Comparison of ENCODE assay signal across 14 cellular contexts in genomic region chr17:29238133-29238850, GRCh38. TPM values are rescaled to one million over a fixed set of nuclear protein-coding genes. Genes with fewer than 3 reads are reported as not detected.
DNase-seq lines count a peak whose midpoint lies in the region; ATAC-seq and TF ChIP-seq lines count a peak whose summit lies in the region.
"Had no signal": no experiment of that assay in that cellular context is flagged by ENCODE, and none has a peak within 500 bp of the region (broad histone marks: within the 10 kb centered on the region; RNA-seq: fewer than 3 reads in every experiment).

No MANE protein-coding gene starts in this region.

- H3K4me3 ChIP-seq in ACC112 (ENCODE audit: low read depth, low read length) = no peak overlapping the region
- H3K4me3 ChIP-seq in GM23338 = no peak overlapping the region
- H3K4me3 ChIP-seq: gastrocnemius medialis had no signal

- H2AFZ ChIP-seq in ACC112 (ENCODE audit: low read length, unreplicated experiment) (peak overlapping the region; percentile 4), GM23338 (no peak overlapping the region)

- H3K27me3 ChIP-seq in ACC112 (ENCODE audit: insufficient read depth, low read length) = no peaks in the 10 kb centered on the region
- H3K27me3 ChIP-seq in GM23338 (ENCODE audit: insufficient read depth) = no peaks in the 10 kb centered on the region
- H3K27me3 ChIP-seq: gastrocnemius medialis had no signal

- no peaks in the 10 kb centered on the region for H3K9me3 Mint-ChIP-seq in GM23338
- H3K9me3 Mint-ChIP-seq: T-helper 2 cell treated with Interferon-gamma antibody and Interleukin-4, amounts not matched to agents 5 μg/mL and 100 μg/mL, for 36 hours had no signal

- TF ChIP-seq CTCF in GM23338 (conservative IDR thresholded peaks at IDR 0.05; ENCODE audit: low read depth in 2 of 2) = no peak

- no peaks in the 10 kb centered on the region for H3K9me2 ChIP-seq in GM23338 (ENCODE audit: insufficient read depth)

- no peaks in the 10 kb centered on the region for H3F3A ChIP-seq in GM23338 (replicated peaks; ENCODE audit: low read depth)

- peaks cover 33% of the 10 kb centered on the region for H3K4me1 ChIP-seq in ACC112 (ENCODE audit: control insufficient read depth, insufficient read depth, low read length, unreplicated experiment)
- peaks cover 21% of the 10 kb centered on the region for H3K4me1 ChIP-seq in GM23338 (ENCODE audit: insufficient read depth)
- H3K4me1 ChIP-seq: gastrocnemius medialis had no signal

- H3K36me3 ChIP-seq in ACC112 (ENCODE audit: insufficient read depth, low read length) = no peaks in the 10 kb centered on the region
- no peaks in the 10 kb centered on the region for H3K36me3 ChIP-seq in GM23338 (ENCODE audit: insufficient read depth)
- H3K36me3 ChIP-seq: gastrocnemius medialis had no signal

- no peaks in the 10 kb centered on the region for H3K27me3 Mint-ChIP-seq in GM23338 (ENCODE audit: insufficient read depth, low read depth, poor library complexity)

- H3K27ac Mint-ChIP-seq in GM23338 = peak overlapping the region; percentile 26
- H3K27ac Mint-ChIP-seq: T-helper 2 cell treated with Interferon-gamma antibody and Interleukin-4, amounts not matched to agents 5 μg/mL and 100 μg/mL, for 36 hours had no signal

- DNase-seq in GM23338 (ENCODE audit: low spot score) (no peak), amniotic epithelial cell (ENCODE audit: low read depth) (peak; percentile 80), iris pigment epithelial cell (ENCODE audit: low read depth) (peak; percentile 67), NCI-H748 treated with DMSO at 0.1 percent for 48 hours (lab: John Stamatoyannopoulos, UW) (no peak), dermis blood vessel endothelial cell (no peak)
- DNase-seq in activated CD4-positive, alpha-beta T cell treated with anti-CD3 and anti-CD28 coated beads, Interleukin-2, amount 50 U/mL, for 1 hour = no peak
- DNase-seq: NCI-H1930; stimulated activated CD4-positive, alpha-beta T cell treated with anti-CD3 and anti-CD28 coated beads, Interleukin-15, amount 100 ng/mL, for 24 hours had no signal

- no peaks in the 10 kb centered on the region for H4K20me1 ChIP-seq in GM23338 (replicated peaks; ENCODE audit: insufficient read depth)

- H3K79me2 ChIP-seq in ACC112 (ENCODE audit: control insufficient read depth, insufficient read depth, low read length, unreplicated experiment) = no peaks in the 10 kb centered on the region
- no peaks in the 10 kb centered on the region for H3K79me2 ChIP-seq in GM23338 (replicated peaks; ENCODE audit: insufficient read depth)

- no peak overlapping the region for H3K4me2 ChIP-seq in GM23338

- H3K4me3 Mint-ChIP-seq in GM23338 = no peak overlapping the region
- H3K4me3 Mint-ChIP-seq: T-helper 2 cell treated with Interferon-gamma antibody and Interleukin-4, amounts not matched to agents 5 μg/mL and 100 μg/mL, for 36 hours had no signal

- H3K4me1 Mint-ChIP-seq in GM23338 = peaks cover 14% of the 10 kb centered on the region

- no peak for ATAC-seq in GM23338
- no peak for ATAC-seq in esophagus mucosa
- ATAC-seq: gastrocnemius medialis had no signal

- H3K27ac ChIP-seq in ACC112 (ENCODE audit: low read depth, low read length) (peak overlapping the region; percentile 81), GM23338 (ENCODE audit: low read depth) (no peak overlapping the region)
- H3K27ac ChIP-seq: gastrocnemius medialis had no signal

- H3K36me3 Mint-ChIP-seq in GM23338 (ENCODE audit: low read depth) = no peaks in the 10 kb centered on the region

TF ChIP-seq in GM23338, 12 proteins besides CTCF, POLR2A, EP300 and RAD21 (continues in another document):
- TF ChIP-seq POLR2AphosphoS5 (IDR thresholded peaks at IDR 0.05; ENCODE audit: low read depth) (no peak), ZNF462 (CRISPR knock-in tag; IDR thresholded peaks at IDR 0.05) (no peak), ETS1 (IDR thresholded peaks at IDR 0.05) (no peak), ZNF331 (CRISPR knock-in tag; IDR thresholded peaks at IDR 0.05; ENCODE audit: low read depth) (no peak), ZNF114 (CRISPR knock-in tag; IDR thresholded peaks at IDR 0.05) (no peak), CREB1 (CRISPR knock-in tag; IDR thresholded peaks at IDR 0.05; ENCODE audit: low read depth) (no peak), EZH2phosphoT487 (IDR thresholded peaks at IDR 0.05; ENCODE audit: unreplicated experiment) (no peak)

RNA-seq across cellular contexts. Expression of gene CRYBA1, which starts 8.4 kb away (rescaled TPM):
- total RNA-seq in GM23338 (2014; rRNA removed; shearing (Covaris generic)) = not detected in 2 replicates
- not detected in 2 replicates for polyA plus RNA-seq in GM23338 (2016; fragmentation: Nextera tagmentation; extraction: Ambion mirVana)
- not detected for total RNA-seq in esophagus mucosa
- total RNA-seq in dermis blood vessel endothelial cell = not detected in 2 replicates
- total RNA-seq: gastrocnemius medialis, posterior vena cava had no signal
- polyA plus RNA-seq: adipose tissue had no signal

RNA-seq across cellular contexts. Expression of gene NUFIP2, which starts 55.7 kb away (rescaled TPM):
- total RNA-seq in GM23338 (2014; rRNA removed; shearing (Covaris generic)) = 86.2 and 88.5 TPM in 2 replicates
- 20.4 and 22.2 TPM in 2 replicates for polyA plus RNA-seq in GM23338 (2016; fragmentation: Nextera tagmentation; extraction: Ambion mirVana)
- total RNA-seq in esophagus mucosa = 35.0 TPM
- 38.5 and 43.7 TPM in 2 replicates for total RNA-seq in dermis blood vessel endothelial cell

RNA-seq across cellular contexts. Expression of gene MYO18A, which starts 58.1 kb away (rescaled TPM):
- total RNA-seq in GM23338 (2014; rRNA removed; shearing (Covaris generic)) = 23.9 and 37.5 TPM in 2 replicates
- polyA plus RNA-seq in GM23338 (2016; fragmentation: Nextera tagmentation; extraction: Ambion mirVana) = 16.7 and 18.3 TPM in 2 replicates
- total RNA-seq in esophagus mucosa (51.7 TPM), dermis blood vessel endothelial cell (42.4 and 47.4 TPM in 2 replicates)

Comparison
In these comparisons a context has a peak if more than half of its experiments do, and no peak if none do; other contexts are left out.
1. DNase-seq: peak in amniotic epithelial cell (single experiment) and iris pigment epithelial cell (single experiment); none in GM23338 (single experiment), activated CD4-positive, alpha-beta T cell treated with anti-CD3 and anti-CD28 coated beads, Interleukin-2, amount 50 U/mL, for 1 hour (single experiment), NCI-H748 treated with DMSO at 0.1 percent for 48 hours (single experiment) and dermis blood vessel endothelial cell (single experiment).